In the genomic region with DNA sequence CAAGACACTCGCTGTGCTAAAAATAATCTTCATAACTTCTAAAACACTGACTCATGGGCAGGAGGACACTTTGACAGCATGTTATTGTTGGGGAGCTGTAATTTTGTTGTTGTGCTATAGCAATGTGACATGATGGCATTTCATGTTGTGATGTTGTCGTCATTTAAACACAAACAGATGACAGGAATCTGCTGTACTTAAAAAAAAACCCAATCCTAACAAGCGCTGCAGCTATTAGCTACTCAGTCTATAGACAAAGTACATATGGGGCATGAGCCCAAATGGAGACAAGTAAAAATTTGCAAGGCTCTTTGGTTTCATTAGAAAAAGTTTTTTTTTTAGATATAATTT, we compare ENCODE assay signal across 8 cellular contexts. TPM values are rescaled to one million over a fixed set of nuclear protein-coding genes. Genes with fewer than 3 reads are reported as not detected.
DNase-seq lines count a peak whose midpoint lies in the region; ATAC-seq and TF ChIP-seq lines count a peak whose summit lies in the region.

No MANE protein-coding gene starts in this region.

- no peak for TF ChIP-seq EP300 in stomach (IDR thresholded peaks at IDR 0.05)

- H3K27ac Mint-ChIP-seq in activated CD4-positive, alpha-beta T cell treated with anti-CD3 and anti-CD28 coated beads, Interleukin-2, amount 10 ng/mL, durations not matched to agents 7 days and 5 days, result peak overlapping the region; percentile 51
- peak overlapping the region; percentile 98 for H3K27ac Mint-ChIP-seq in activated B cell treated with CpG ODN at 0.5 μM for 24 hours

- no peaks in the 10 kb centered on the region for H3K27me3 ChIP-seq in right cardiac atrium (ENCODE audit: control insufficient read depth, insufficient read depth)
- H3K27me3 ChIP-seq in stomach, result no peaks in the 10 kb centered on the region

- CTCF ChIA-PET in activated CD4-positive, alpha-beta T cell treated with anti-CD3 and anti-CD28 coated beads, Interleukin-2, amount 10 ng/mL, durations not matched to agents 7 days and 5 days (lab: Charles Lee), result interaction anchor here (0.8 kb wide), 1 partner anchor 9 kb away, joined by 3 read pairs; no protein-coding TSS in a partner anchor
- CTCF ChIA-PET in activated B cell treated with CpG ODN at 0.5 μM for 24 hours (lab: Charles Lee), result interaction anchor here (1.0 kb wide), 1 partner anchor 29 kb away, joined by 5 read pairs; no protein-coding TSS in a partner anchor

- 24% methylated on average over 3 of the region's 3 CpGs for WGBS in right cardiac atrium
- 20 to 41% (median 39%) methylated on average over 3 of the region's 3 CpGs for WGBS in stomach, 5 donors

- H3K4me1 Mint-ChIP-seq in activated CD4-positive, alpha-beta T cell treated with anti-CD3 and anti-CD28 coated beads, Interleukin-2, amount 10 ng/mL, durations not matched to agents 7 days and 5 days, result peaks cover 52% of the 10 kb centered on the region
- H3K4me1 Mint-ChIP-seq in activated B cell treated with CpG ODN at 0.5 μM for 24 hours, result peaks cover 80% of the 10 kb centered on the region

- no peak for TF ChIP-seq CTCF in activated B cell treated with CpG ODN at 0.5 μM for 24 hours (IDR thresholded peaks at IDR 0.05)
- TF ChIP-seq CTCF in stomach (IDR thresholded peaks at IDR 0.05), result no peak

- H3K4me3 ChIP-seq in right cardiac atrium (ENCODE audit: low read length) (peak overlapping the region; percentile 82), stomach (peak overlapping the region; percentile 72 to 96 (median 88))

- no peak for DNase-seq in activated CD4-positive, alpha-beta T cell treated with anti-CD3 and anti-CD28 coated beads, Interleukin-2, amount 10 ng/mL, durations not matched to agents 7 days and 5 days
- no peak for DNase-seq in activated CD4-positive, alpha-beta T cell treated with anti-CD3 and anti-CD28 coated beads, Interleukin-2, amount 50 U/mL, for 48 hours
- no peak for DNase-seq in activated B cell treated with CpG ODN at 0.5 μM for 24 hours
- DNase-seq in right cardiac atrium, result no peak
- no peak for DNase-seq in stomach
- DNase-seq in activated effector memory CD4-positive, alpha-beta T cell treated with anti-CD3 and anti-CD28 coated beads, Interleukin-2, amount 50 U/mL, for 16 hours, result no peak
- DNase-seq in stimulated activated CD4-positive, alpha-beta T cell treated with anti-CD3 and anti-CD28 coated beads, Interleukin-2, amount 100 ng/mL, for 24 hours, result no peak
- DNase-seq in amygdala (lab: John Stamatoyannopoulos, UW), result no peak

- H3K36me3 Mint-ChIP-seq in activated CD4-positive, alpha-beta T cell treated with anti-CD3 and anti-CD28 coated beads, Interleukin-2, amount 10 ng/mL, durations not matched to agents 7 days and 5 days (ENCODE audit: low read depth), result peaks cover 18% of the 10 kb centered on the region
- peaks cover 35% of the 10 kb centered on the region for H3K36me3 Mint-ChIP-seq in activated B cell treated with CpG ODN at 0.5 μM for 24 hours (ENCODE audit: low read depth)

- intact Hi-C loops in activated B cell treated with CpG ODN at 0.5 μM for 24 hours (cut with micrococcal nuclease), result loop anchor here (5.0 kb wide), 1 partner anchor 948 kb away; no protein-coding TSS in a partner anchor
- intact Hi-C loops in right cardiac atrium (cut with DNase I), result no loop called here
- intact Hi-C loops in stomach (cut with DNase I; ENCODE audit: low total_unique reads), result no loop called here

- no peaks in the 10 kb centered on the region for H3K27me3 Mint-ChIP-seq in activated CD4-positive, alpha-beta T cell treated with anti-CD3 and anti-CD28 coated beads, Interleukin-2, amount 10 ng/mL, durations not matched to agents 7 days and 5 days
- H3K27me3 Mint-ChIP-seq in activated B cell treated with CpG ODN at 0.5 μM for 24 hours, result no peaks in the 10 kb centered on the region

- ATAC-seq in activated B cell treated with CpG ODN at 0.5 μM for 24 hours (ENCODE audit: low read depth) (no peak), right cardiac atrium (no peak)

- no peaks in the 10 kb centered on the region for H3K4me1 ChIP-seq in right cardiac atrium (ENCODE audit: control insufficient read depth, insufficient read depth, low read length)
- H3K4me1 ChIP-seq in stomach, result peaks cover 22 to 41% (median 37%) of the 10 kb centered on the region in 4 donors

- TF ChIP-seq POLR2A in stomach (IDR thresholded peaks at IDR 0.05), result no peak

- POLR2A ChIA-PET in activated CD4-positive, alpha-beta T cell treated with anti-CD3 and anti-CD28 coated beads, Interleukin-2, amount 10 ng/mL, durations not matched to agents 7 days and 5 days (lab: Charles Lee), result no interaction called here
- POLR2A ChIA-PET in activated B cell treated with CpG ODN at 0.5 μM for 24 hours (lab: Charles Lee), result interaction anchor here (0.7 to 3.5 kb wide), 17 partner anchors 8 to 447 kb away, joined by 3 to 37 read pairs (median 4); partner anchors contain the start of gene MYO5A

- peaks cover 0 to 19% (median 11%) of the 10 kb centered on the region in 4 donors for H3K36me3 ChIP-seq in stomach

- H3K9me3 Mint-ChIP-seq in activated CD4-positive, alpha-beta T cell treated with anti-CD3 and anti-CD28 coated beads, Interleukin-2, amount 10 ng/mL, durations not matched to agents 7 days and 5 days, result no peaks in the 10 kb centered on the region
- no peaks in the 10 kb centered on the region for H3K9me3 Mint-ChIP-seq in activated B cell treated with CpG ODN at 0.5 μM for 24 hours

- peak overlapping the region; percentile 97 for H3K4me3 Mint-ChIP-seq in activated CD4-positive, alpha-beta T cell treated with anti-CD3 and anti-CD28 coated beads, Interleukin-2, amount 10 ng/mL, durations not matched to agents 7 days and 5 days
- peak overlapping the region; percentile 100 for H3K4me3 Mint-ChIP-seq in activated B cell treated with CpG ODN at 0.5 μM for 24 hours

- H3K27ac ChIP-seq in right cardiac atrium (ENCODE audit: low read length), result peak overlapping the region; percentile 86
- H3K27ac ChIP-seq in stomach, result peak overlapping the region; percentile 97 to 100 (median 98)

- H3K9me3 ChIP-seq in right cardiac atrium (ENCODE audit: control insufficient read depth, low read length) (no peaks in the 10 kb centered on the region), stomach (no peaks in the 10 kb centered on the region)

RNA-seq across cellular contexts. Expression of gene ATOSA, which starts 0.8 kb away (rescaled TPM):
- total RNA-seq in activated CD4-positive, alpha-beta T cell treated with anti-CD3 and anti-CD28 coated beads, Interleukin-2, amount 10 ng/mL, durations not matched to agents 7 days and 5 days, result 10 to 100 TPM; 39.5 to 41.1 TPM
- total RNA-seq in activated B cell treated with CpG ODN at 0.5 μM for 24 hours (73.8 and 96.8 TPM in 2 replicates), right cardiac atrium (10 to 100 TPM; 29.3 to 51.7 (median 33.1) TPM), stomach (100 to 1,000 TPM in 2 of 5 donors, 10 to 100 TPM in 3; 46.1 to 206 (median 93.5) TPM)
- polyA plus RNA-seq in right cardiac atrium (38.1 TPM), stomach (10 to 100 TPM; 19.4 to 31.4 (median 23.7) TPM)
